ENCODE assay signal across 8 cellular contexts in genomic region chr2:148674063-148675020, GRCh38. TPM values are rescaled to one million over a fixed set of nuclear protein-coding genes. Genes with fewer than 3 reads are reported as not detected.
A peak's percentile ranks its signal among the peaks of the same experiment; 100 is the strongest.
DNase-seq lines count a peak whose midpoint lies in the region; ATAC-seq, FAIRE-seq and TF ChIP-seq lines count a peak whose summit lies in the region.

No MANE protein-coding gene starts in this region.

- no peak overlapping the region for H3K4me3 Mint-ChIP-seq in activated T-cell treated with anti-CD3 and anti-CD28 coated beads, Interleukin-2, amount 50 U/mL, for 4 hours

- no peak overlapping the region for H3K4me3 ChIP-seq in AG04450 (ENCODE audit: low read depth, low read length)
- no peak overlapping the region for H3K4me3 ChIP-seq in keratinocyte (ENCODE audit: control insufficient read depth in 2 of 3, extremely low read depth in 1 of 3, insufficient read depth in 2 of 3, low read depth in 1 of 3, low read length in 3 of 3)
- no peak overlapping the region for H3K4me3 ChIP-seq in tibial artery

- H3K4me1 Mint-ChIP-seq in activated T-cell treated with anti-CD3 and anti-CD28 coated beads, Interleukin-2, amount 50 U/mL, for 4 hours (ENCODE audit: low read depth): peaks cover 66% of the 10 kb centered on the region

- peaks cover 84% of the 10 kb centered on the region for H3K79me2 ChIP-seq in keratinocyte (ENCODE audit: control insufficient read depth, insufficient read depth, low read length)

- peaks cover 5% of the 10 kb centered on the region for H3K9me1 ChIP-seq in keratinocyte (ENCODE audit: control insufficient read depth, extremely low read depth, insufficient read depth, low read length)

- H4K20me1 ChIP-seq in keratinocyte (ENCODE audit: control insufficient read depth, extremely low read depth, insufficient read depth, low read length): peaks cover 7% of the 10 kb centered on the region

- no peak overlapping the region for H2AFZ ChIP-seq in keratinocyte (ENCODE audit: control insufficient read depth, low read length)

- peak; percentile 48 to 51 for ATAC-seq in activated T-cell treated with anti-CD3 and anti-CD28 coated beads, Interleukin-2, amount 50 U/mL, for 4 hours

- peaks cover 6% of the 10 kb centered on the region for H3K9me3 Mint-ChIP-seq in activated T-cell treated with anti-CD3 and anti-CD28 coated beads, Interleukin-2, amount 50 U/mL, for 4 hours

- intact Hi-C loops in tibial artery (cut with DNase I; ENCODE audit: low total_unique reads): no loop called here

- CTCF ChIA-PET in AG04450 (lab: Charles Lee): interaction anchor here (1.3 kb wide), 1 partner anchor 17 kb away, joined by 3 read pairs; no protein-coding TSS in a partner anchor

- TF ChIP-seq CTCF in AG04450 (IDR thresholded peaks at IDR 0.05; ENCODE audit: low read depth, low read length) (peak; percentile 57), GM12873 (IDR thresholded peaks at IDR 0.05; ENCODE audit: insufficient read depth, low read depth, low read length, missing control alignments) (peak; percentile 73), keratinocyte (optimal IDR thresholded peaks at IDR 0.05 in 1 of 3, IDR thresholded peaks at IDR 0.05 in 1 of 3, conservative IDR thresholded peaks at IDR 0.05 in 1 of 3; ENCODE audit: extremely low read depth in 1 of 3, insufficient read depth in 2 of 3, low read length in 3 of 3) (peak; percentile 38 to 66 (median 61)), tibial artery (IDR thresholded peaks at IDR 0.05) (no peak)

- H3K4me1 ChIP-seq in keratinocyte (ENCODE audit: control insufficient read depth, extremely low read depth, insufficient read depth, low read length): peaks cover 12% of the 10 kb centered on the region
- H3K4me1 ChIP-seq in tibial artery: peaks cover 0 to 70% (median 9%) of the 10 kb centered on the region in 4 donors

- no peaks in the 10 kb centered on the region for H3K27me3 Mint-ChIP-seq in activated T-cell treated with anti-CD3 and anti-CD28 coated beads, Interleukin-2, amount 50 U/mL, for 4 hours (ENCODE audit: low read depth)

- H3K9me3 ChIP-seq in AG04450 (ENCODE audit: control insufficient read depth, insufficient read depth, low read length) (peaks cover 7% of the 10 kb centered on the region; the same call in 1 of the 2 replicates), keratinocyte (ENCODE audit: control insufficient read depth, low read depth, low read length) (no peaks in the 10 kb centered on the region), tibial artery (no peaks in the 10 kb centered on the region)

- POLR2A ChIA-PET in AG04450 (lab: Yijun Ruan, JAX): interaction anchor here (0.5 to 0.7 kb wide), 2 partner anchors 19 to 24 kb away, joined by 4 to 5 read pairs; no protein-coding TSS in a partner anchor

- dilution Hi-C loops in keratinocyte (cut with MboI; ENCODE audit: extremely low pct_ligation_motif_present, low sequenced_read_pairs): no loop called here

- H3K4me2 ChIP-seq in keratinocyte (ENCODE audit: control insufficient read depth, extremely low read depth, insufficient read depth, low read depth, low read length): peak overlapping the region; percentile 8

- no peaks in the 10 kb centered on the region for H3K36me3 ChIP-seq in keratinocyte (ENCODE audit: control insufficient read depth in 2 of 2, extremely low read depth in 1 of 2, insufficient read depth in 2 of 2, low read length in 2 of 2)
- H3K36me3 ChIP-seq in tibial artery: no peaks in the 10 kb centered on the region

- DNase-seq in AG04450 (ENCODE audit: low read depth, low spot score): peak; percentile 38
- peak; percentile 39 for DNase-seq in M059J (ENCODE audit: low read depth)
- DNase-seq in activated T-cell treated with anti-CD3 and anti-CD28 coated beads, Interleukin-2, amount 50 U/mL, for 4 hours: peak; percentile 15
- peak; percentile 13 for DNase-seq in keratinocyte (ENCODE audit: low read depth, low spot score)
- DNase-seq in tibial artery: no peak
- no peak for DNase-seq in SHP77 treated with DMSO at 0.1 percent for 48 hours (lab: John Stamatoyannopoulos, UW)
- no peak for DNase-seq in activated CD4-positive, CD25-positive, alpha-beta regulatory T cell (lab: John Stamatoyannopoulos, UW)

- H3K27ac ChIP-seq in AG04450 (ENCODE audit: low read depth, low read length) (no peak overlapping the region), keratinocyte (ENCODE audit: control insufficient read depth, insufficient read depth, low read length) (no peak overlapping the region), tibial artery (no peak overlapping the region)

- H3K36me3 Mint-ChIP-seq in activated T-cell treated with anti-CD3 and anti-CD28 coated beads, Interleukin-2, amount 50 U/mL, for 4 hours (ENCODE audit: insufficient read depth): peaks cover 4% of the 10 kb centered on the region

- FAIRE-seq in keratinocyte (lab: Jason Lieb, UNC): peak; percentile 90

- no peaks in the 10 kb centered on the region for H3K27me3 ChIP-seq in AG04450 (ENCODE audit: control insufficient read depth, insufficient read depth, low read length)
- H3K27me3 ChIP-seq in keratinocyte (ENCODE audit: control insufficient read depth, extremely low read depth, insufficient read depth, low read length): no peaks in the 10 kb centered on the region
- H3K27me3 ChIP-seq in tibial artery: no peaks in the 10 kb centered on the region

- H3K9ac ChIP-seq in keratinocyte (ENCODE audit: control insufficient read depth, extremely low read depth, insufficient read depth, low read length): no peak overlapping the region

RNA-seq across cellular contexts. Expression of gene EPC2, which starts 29.8 kb away (rescaled TPM):
- polyA plus RNA-seq in AG04450 (2011; rRNA removed) (18.5 and 24.7 TPM in 2 replicates), keratinocyte (9.4 to 13.1 TPM (median 9.6 TPM) in 3 replicates)
- 28.8 and 37.0 TPM in 2 replicates for polyA minus RNA-seq in AG04450 (2011; rRNA and poly(A)+ RNA removed)
- total RNA-seq in M059J (2014; rRNA removed; shearing (Covaris generic)): 8.2 and 14.6 TPM in 2 replicates
- total RNA-seq in activated T-cell treated with anti-CD3 and anti-CD28 coated beads, Interleukin-2, amount 50 U/mL, for 4 hours: 10 to 100 TPM; 28.4 to 32.4 (median 28.6) TPM
- 18.7 TPM for polyA plus RNA-seq in keratinocyte (2011; ENCODE audit: low read depth)
- 6.7 and 11.2 TPM in 2 replicates for polyA plus RNA-seq in keratinocyte (2011; cell fraction: cytosol; rRNA removed)
- polyA plus RNA-seq in keratinocyte (2011; cell fraction: nucleus; rRNA removed): 11.2 and 12.3 TPM in 2 replicates
- 8.7 and 8.8 TPM in 2 replicates for polyA plus RNA-seq in keratinocyte (2012; ENCODE audit: low replicate concordance)
- 7.9 to 25.5 TPM (median 14.2 TPM) in 3 replicates for polyA minus RNA-seq in keratinocyte
- polyA minus RNA-seq in keratinocyte (2011; cell fraction: cytosol; rRNA and poly(A)+ RNA removed): 8.2 TPM
- polyA minus RNA-seq in keratinocyte (2011; cell fraction: nucleus; rRNA and poly(A)+ RNA removed): 12.2 and 29.2 TPM in 2 replicates

Comparison
In these comparisons a context has a peak if more than half of its experiments do, and no peak if none do; other contexts are left out.
1. DNase-seq: peak in AG04450 (single experiment), M059J (single experiment), activated T-cell treated with anti-CD3 and anti-CD28 coated beads, Interleukin-2, amount 50 U/mL, for 4 hours (single experiment) and keratinocyte (single experiment); none in tibial artery (0 of 2), SHP77 treated with DMSO at 0.1 percent for 48 hours (single experiment) and activated CD4-positive, CD25-positive, alpha-beta regulatory T cell (0 of 4).
2. CTCF ChIP-seq: peak in AG04450 (single experiment), GM12873 (single experiment) and keratinocyte (3 of 3); none in tibial artery (0 of 2).